Comparison of ENCODE assay signal across 14 cellular contexts in the genomic region with DNA sequence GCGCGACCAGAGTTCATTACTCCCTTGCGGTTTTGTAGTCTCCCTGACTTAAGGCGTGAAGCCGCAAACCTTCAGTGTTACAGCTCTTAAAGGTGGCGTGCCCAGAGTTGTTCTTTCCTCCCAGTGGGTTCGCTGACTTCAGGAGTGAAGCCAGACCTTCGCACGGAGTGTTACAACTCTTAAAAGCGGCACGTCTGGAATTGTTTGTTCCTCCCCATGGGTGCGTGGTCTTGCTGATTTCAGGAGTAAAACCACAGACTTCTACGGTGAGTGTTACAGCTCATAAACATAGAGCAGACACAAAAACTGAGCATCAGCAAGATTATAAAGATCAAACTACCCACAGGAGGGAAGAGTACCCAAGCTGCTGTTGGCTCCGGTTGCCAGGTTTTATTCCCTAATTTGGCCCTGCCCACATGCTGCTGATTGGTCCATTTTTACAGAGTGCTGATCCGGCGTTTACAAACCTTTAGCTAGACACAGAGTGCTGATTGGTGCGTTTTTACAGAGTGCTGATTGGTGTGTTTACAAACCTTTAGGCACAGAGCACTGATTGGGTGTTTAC. TPM values are rescaled to one million over a fixed set of nuclear protein-coding genes. Genes with fewer than 3 reads are reported as not detected.
DNase-seq lines count a peak whose midpoint lies in the region; ATAC-seq and TF ChIP-seq lines count a peak whose summit lies in the region.
"Had no signal": no experiment of that assay in that cellular context is flagged by ENCODE, and none has a peak within 500 bp of the region (broad histone marks: within the 10 kb centered on the region; RNA-seq: fewer than 3 reads in every experiment).

No MANE protein-coding gene starts in this region.

- no peak overlapping the region for H3K4me2 ChIP-seq in smooth muscle cell

- ATAC-seq in HG02852 (IDR thresholded peaks at IDR 0.05; ENCODE audit: unreplicated experiment), result no peak

- H3K9me3 ChIP-seq in SJCRH30 (replicated peaks) (no peaks in the 10 kb centered on the region), esophagus muscularis mucosa (no peaks in the 10 kb centered on the region), smooth muscle cell (replicated peaks; ENCODE audit: low read depth) (no peaks in the 10 kb centered on the region), tibial nerve (no peaks in the 10 kb centered on the region)
- H3K9me3 ChIP-seq: lower lobe of right lung had no signal

- H2AFZ ChIP-seq in smooth muscle cell (ENCODE audit: low read depth), result no peak overlapping the region

- intact Hi-C loops in esophagus muscularis mucosa (cut with DNase I), result no loop called here

- TF ChIP-seq CTCF in esophagus muscularis mucosa (IDR thresholded peaks at IDR 0.05) (no peak), smooth muscle cell (IDR thresholded peaks at IDR 0.05; ENCODE audit: borderline replicate concordance, insufficient read depth, poor library complexity, severe bottlenecking) (no peak), tibial nerve (IDR thresholded peaks at IDR 0.05) (no peak)

- peak overlapping the region; percentile 77 for H3K27ac ChIP-seq in SJCRH30
- no peak overlapping the region for H3K27ac ChIP-seq in esophagus muscularis mucosa (replicated peaks in 1 of 4)
- H3K27ac ChIP-seq in smooth muscle cell (ENCODE audit: low read depth), result peak overlapping the region; percentile 82
- H3K27ac ChIP-seq in tibial nerve, result no peak overlapping the region
- H3K27ac ChIP-seq: lower lobe of right lung had no signal

- H4K20me1 ChIP-seq in smooth muscle cell (ENCODE audit: low read depth), result no peaks in the 10 kb centered on the region

- H3K4me3 ChIP-seq in SJCRH30, result peak overlapping the region; percentile 29
- no peak overlapping the region for H3K4me3 ChIP-seq in esophagus muscularis mucosa
- H3K4me3 ChIP-seq in smooth muscle cell, result no peak overlapping the region
- H3K4me3 ChIP-seq in tibial nerve, result no peak overlapping the region
- H3K4me3 ChIP-seq: lower lobe of right lung had no signal

- H3K9ac ChIP-seq in smooth muscle cell (ENCODE audit: low read depth), result peak overlapping the region; percentile 5

- 90% methylated on average over 17 of the region's 17 CpGs for WGBS in esophagus muscularis mucosa
- 72% methylated on average over 17 of the region's 17 CpGs for WGBS in smooth muscle cell (ENCODE audit: low lambda C conversion rate)
- 64 to 75% methylated on average over 16 to 17 of the region's 17 CpGs for WGBS in tibial nerve, 2 donors

- peak; percentile 25 for DNase-seq in activated CD8-positive, alpha-beta memory T cell treated with anti-CD3 and anti-CD28 coated beads, Interleukin-2, amount 50 U/mL, for 48 hours
- no peak for DNase-seq in activated CD8-positive, alpha-beta memory T cell treated with anti-CD3 and anti-CD28 coated beads for 24 hours
- DNase-seq in SJCRH30 (peak; percentile 54 to 77), esophagus muscularis mucosa (ENCODE audit: extremely low spot score) (peak; percentile 50), smooth muscle cell (lab: John Stamatoyannopoulos, UW; ENCODE audit: unreplicated experiment) (no peak), NCI-H146 treated with DMSO at 0.1 percent for 48 hours (lab: John Stamatoyannopoulos, UW; ENCODE audit: unreplicated experiment) (no peak), tibial nerve (ENCODE audit: low spot score in 2 of 2) (no peak)
- DNase-seq: activated effector memory CD4-positive, alpha-beta T cell treated with anti-CD3 and anti-CD28 coated beads, Interleukin-2, amount 50 U/mL, for 16 hours; caudate nucleus; hippocampal formation; lower lobe of right lung; NCI-H2171 treated with DMSO at 0.1 percent for 48 hours; stimulated activated CD4-positive, alpha-beta T cell treated with anti-CD3 and anti-CD28 coated beads, Interleukin-12 subunit alpha, Interleukin-12 subunit beta, amount 100 ng/mL, for 4 hours had no signal

- H3F3A ChIP-seq in smooth muscle cell (ENCODE audit: low read depth), result peaks cover 8% of the 10 kb centered on the region

- H3K27me3 ChIP-seq in SJCRH30 (no peaks in the 10 kb centered on the region), esophagus muscularis mucosa (no peaks in the 10 kb centered on the region), smooth muscle cell (ENCODE audit: low read depth) (no peaks in the 10 kb centered on the region), tibial nerve (no peaks in the 10 kb centered on the region)

- H3K4me1 ChIP-seq in SJCRH30 (peaks cover 17% of the 10 kb centered on the region), esophagus muscularis mucosa (peaks cover 0 to 8% (median 4%) of the 10 kb centered on the region in 4 donors), smooth muscle cell (ENCODE audit: low read depth) (peaks cover 3% of the 10 kb centered on the region), tibial nerve (no peaks in the 10 kb centered on the region)
- H3K4me1 ChIP-seq: lower lobe of right lung had no signal

- TF ChIP-seq POLR2A in esophagus muscularis mucosa (IDR thresholded peaks at IDR 0.05; ENCODE audit: low read depth) (no peak), tibial nerve (IDR thresholded peaks at IDR 0.05) (no peak)

- no peak for TF ChIP-seq EP300 in esophagus muscularis mucosa (IDR thresholded peaks at IDR 0.05)
- no peak for TF ChIP-seq EP300 in tibial nerve (IDR thresholded peaks at IDR 0.05)

- H3K79me2 ChIP-seq in smooth muscle cell (ENCODE audit: low read depth), result no peaks in the 10 kb centered on the region

- H3K36me3 ChIP-seq in SJCRH30 (no peaks in the 10 kb centered on the region), esophagus muscularis mucosa (peaks cover 11 to 61% (median 51%) of the 10 kb centered on the region in 4 donors), smooth muscle cell (ENCODE audit: low read depth) (peaks cover 7% of the 10 kb centered on the region), tibial nerve (peaks cover 0 to 55% (median 2%) of the 10 kb centered on the region in 3 donors)

RNA-seq across cellular contexts. Expression of gene TMEM14C, which starts 10.4 kb away (rescaled TPM):
- total RNA-seq in SJCRH30 (2014; rRNA removed; shearing (Covaris generic)), result 92.3 and 97.2 TPM in 2 replicates
- 100 to 1,000 TPM in 3 of 4 donors, 10 to 100 TPM in 1; 91.1 to 147 (median 140) TPM for total RNA-seq in esophagus muscularis mucosa
- 178 and 180 TPM in 2 replicates for total RNA-seq in smooth muscle cell
- polyA plus RNA-seq in smooth muscle cell, result 180 and 182 TPM in 2 replicates
- total RNA-seq in tibial nerve, result 100 to 1,000 TPM in 3 of 4 donors, 10 to 100 TPM in 1; 87.9 to 136 (median 116) TPM

RNA-seq across cellular contexts. Expression of gene TMEM14B, which starts 14.4 kb away (rescaled TPM):
- total RNA-seq in SJCRH30 (2014; rRNA removed; shearing (Covaris generic)), result 68.8 and 73.7 TPM in 2 replicates
- total RNA-seq in esophagus muscularis mucosa (10 to 100 TPM; 35.4 to 77.2 (median 66.2) TPM), smooth muscle cell (63.7 and 72.2 TPM in 2 replicates), tibial nerve (10 to 100 TPM; 50.0 to 76.3 (median 60.1) TPM)
- polyA plus RNA-seq in smooth muscle cell, result 95.4 and 104 TPM in 2 replicates

RNA-seq across cellular contexts. Expression of gene PAK1IP1, which starts 38.5 kb away (rescaled TPM):
- total RNA-seq in SJCRH30 (2014; rRNA removed; shearing (Covaris generic)), result 23.3 and 25.5 TPM in 2 replicates
- total RNA-seq in esophagus muscularis mucosa (10 to 100 TPM in 2 of 4 donors, 1 to 10 TPM in 2; 9.4 to 17.9 (median 11.4) TPM), smooth muscle cell (20.9 and 23.8 TPM in 2 replicates), tibial nerve (10 to 100 TPM in 2 of 4 donors, 1 to 10 TPM in 2; 6.5 to 21.0 (median 10.3) TPM)
- polyA plus RNA-seq in smooth muscle cell, result 19.4 and 22.0 TPM in 2 replicates

RNA-seq across cellular contexts. Expression of gene C6orf52, which starts 38.8 kb away (rescaled TPM):
- not detected in 2 replicates for total RNA-seq in SJCRH30 (2014; rRNA removed; shearing (Covaris generic))
- total RNA-seq in esophagus muscularis mucosa (1 to 10 TPM in 1 of 4 donors, under 1 TPM in 1, not detected in 2; 0.71 to 1.2 TPM), smooth muscle cell (2.4 and 6.5 TPM in 2 replicates), tibial nerve (not detected)
- 7.7 and 9.5 TPM in 2 replicates for polyA plus RNA-seq in smooth muscle cell

Comparison
In these comparisons a context has a peak if more than half of its experiments do, and no peak if none do; other contexts are left out.
1. DNase-seq: peak in activated CD8-positive, alpha-beta memory T cell treated with anti-CD3 and anti-CD28 coated beads, Interleukin-2, amount 50 U/mL, for 48 hours (single experiment), SJCRH30 (2 of 2) and esophagus muscularis mucosa (single experiment); none in activated CD8-positive, alpha-beta memory T cell treated with anti-CD3 and anti-CD28 coated beads for 24 hours (single experiment), smooth muscle cell (single experiment), NCI-H146 treated with DMSO at 0.1 percent for 48 hours (single experiment) and tibial nerve (0 of 2).
2. H3K27ac ChIP-seq: peak in SJCRH30 (single experiment) and smooth muscle cell (single experiment); none in esophagus muscularis mucosa (0 of 4) and tibial nerve (0 of 4).